ENCODE assay signal across 34 cellular contexts in genomic region chr12:82583756-82584155, GRCh38.
"Had no signal": no experiment of that assay in that cellular context is flagged by ENCODE, and none has a peak within 500 bp of the region (broad histone marks: within the 10 kb centered on the region; RNA-seq: fewer than 3 reads in every experiment).

No MANE protein-coding gene starts in this region.

- H3K9me3 ChIP-seq: adrenal gland, body of pancreas, gastrocnemius medialis had no signal

- DNase-seq: activated CD4-positive, alpha-beta memory T cell treated with anti-CD3 and anti-CD28 coated beads for 36 hours; activated CD4-positive, alpha-beta T cell treated with anti-CD3 and anti-CD28 coated beads for 36 hours; activated CD4-positive, alpha-beta T cell treated with anti-CD3 and anti-CD28 coated beads, Interleukin-2, amount 10 ng/mL, durations not matched to agents 24 days and 14 days; activated CD4-positive, CD25-positive, alpha-beta regulatory T cell; activated CD4-positive, CD25-positive, alpha-beta regulatory T cell treated with anti-CD3 and anti-CD28 coated beads, Interleukin-2, amount 50 U/mL, for 72 hours; activated CD8-positive, alpha-beta memory T cell treated with anti-CD3 and anti-CD28 coated beads, Interleukin-2, amount 10 ng/mL, durations not matched to agents 7 days and 5 days; activated CD8-positive, alpha-beta memory T cell treated with anti-CD3 and anti-CD28 coated beads, Interleukin-2, amount 50 U/mL, for 4 hours; activated CD8-positive, alpha-beta T cell treated with anti-CD3 and anti-CD28 coated beads, Interleukin-2, amount 10 ng/mL, durations not matched to agents 7 days and 5 days; activated effector memory CD4-positive, alpha-beta T cell treated with anti-CD3 and anti-CD28 coated beads, Interleukin-2, amount 50 U/mL, for 16 hours; activated naive CD4-positive, alpha-beta T cell treated with anti-CD3 and anti-CD28 coated beads for 36 hours; activated naive CD8-positive, alpha-beta T cell treated with anti-CD3 and anti-CD28 coated beads for 36 hours; activated naive CD8-positive, alpha-beta T cell treated with anti-CD3 and anti-CD28 coated beads, Interleukin-2, amount 50 U/mL, for 24 hours; activated T-cell treated with anti-CD3 and anti-CD28 coated beads, Interleukin-2, amount 50 U/mL, for 1 hour; activated T-cell treated with anti-CD3 and anti-CD28 coated beads, Interleukin-2, amount 50 U/mL, for 48 hours; adrenal gland; amygdala; aorta; body of pancreas; caudate nucleus; dorsolateral prefrontal cortex; effector memory CD4-positive, alpha-beta T cell; endodermal cell; erythroblast; foreskin keratinocyte; gastrocnemius medialis; glutamatergic neuron; heart left ventricle; T-helper 2 cell had no signal

- H3K4me3 ChIP-seq: adrenal gland, body of pancreas, coronary artery, dorsolateral prefrontal cortex, esophagus muscularis mucosa, gastrocnemius medialis, heart left ventricle had no signal

- H3K27me3 Mint-ChIP-seq: activated CD4-positive, alpha-beta memory T cell treated with anti-CD3 and anti-CD28 coated beads for 36 hours; activated CD4-positive, alpha-beta T cell treated with anti-CD3 and anti-CD28 coated beads for 36 hours; activated CD4-positive, alpha-beta T cell treated with anti-CD3 and anti-CD28 coated beads, Interleukin-2, amount 10 ng/mL, durations not matched to agents 24 days and 14 days; activated CD8-positive, alpha-beta memory T cell treated with anti-CD3 and anti-CD28 coated beads, Interleukin-2, amount 10 ng/mL, durations not matched to agents 7 days and 5 days; activated naive CD4-positive, alpha-beta T cell treated with anti-CD3 and anti-CD28 coated beads, Interleukin-2, amount 50 U/mL, for 24 hours; activated naive CD8-positive, alpha-beta T cell treated with anti-CD3 and anti-CD28 coated beads for 36 hours; activated naive CD8-positive, alpha-beta T cell treated with anti-CD3 and anti-CD28 coated beads, Interleukin-2, amount 50 U/mL, for 24 hours; dendritic cell treated with granulocyte-macrophage colony-stimulating factor and Interleukin-4, amounts not matched to agents 40 ng/mL and 50 ng/mL, for 4 days had no signal

- H3K4me3 Mint-ChIP-seq: activated CD4-positive, alpha-beta memory T cell treated with anti-CD3 and anti-CD28 coated beads for 36 hours; activated CD4-positive, alpha-beta T cell treated with anti-CD3 and anti-CD28 coated beads for 36 hours; activated CD4-positive, alpha-beta T cell treated with anti-CD3 and anti-CD28 coated beads, Interleukin-2, amount 10 ng/mL, durations not matched to agents 24 days and 14 days; activated CD8-positive, alpha-beta memory T cell treated with anti-CD3 and anti-CD28 coated beads, Interleukin-2, amount 10 ng/mL, durations not matched to agents 7 days and 5 days; activated CD8-positive, alpha-beta T cell treated with anti-CD3 and anti-CD28 coated beads, Interleukin-2, amount 10 ng/mL, durations not matched to agents 7 days and 5 days; activated naive CD4-positive, alpha-beta T cell treated with anti-CD3 and anti-CD28 coated beads for 36 hours; activated naive CD4-positive, alpha-beta T cell treated with anti-CD3 and anti-CD28 coated beads, Interleukin-2, amount 50 U/mL, for 24 hours; activated naive CD8-positive, alpha-beta T cell treated with anti-CD3 and anti-CD28 coated beads for 36 hours; activated naive CD8-positive, alpha-beta T cell treated with anti-CD3 and anti-CD28 coated beads, Interleukin-2, amount 50 U/mL, for 24 hours; activated T-helper 1 cell treated with anti-CD3 and anti-CD28 coated beads, Interleukin-12 subunit alpha, Interleukin-12 subunit beta, Interleukin-2, Interleukin-4 antibody, amounts not matched to agents 30 ng/mL and 10 ng/mL and 1 ng/mL, durations not matched to agents 14 hours and 24 hours and 36 hours; dendritic cell treated with granulocyte-macrophage colony-stimulating factor and Interleukin-4, amounts not matched to agents 40 ng/mL and 50 ng/mL, for 4 days; endodermal cell had no signal

- H3K9me3 Mint-ChIP-seq: activated CD4-positive, alpha-beta T cell treated with anti-CD3 and anti-CD28 coated beads, Interleukin-2, amount 10 ng/mL, durations not matched to agents 24 days and 14 days had no signal

- H3K4me1 ChIP-seq: adrenal gland, body of pancreas, esophagus muscularis mucosa, foreskin keratinocyte, gastrocnemius medialis, heart left ventricle had no signal

- H3K27ac ChIP-seq: adrenal gland, body of pancreas, coronary artery, dorsolateral prefrontal cortex, esophagus muscularis mucosa, foreskin keratinocyte, gastrocnemius medialis, heart left ventricle had no signal

- H3K27ac Mint-ChIP-seq: activated CD4-positive, alpha-beta memory T cell treated with anti-CD3 and anti-CD28 coated beads for 36 hours; activated CD4-positive, alpha-beta T cell treated with anti-CD3 and anti-CD28 coated beads for 36 hours; activated CD4-positive, alpha-beta T cell treated with anti-CD3 and anti-CD28 coated beads, Interleukin-2, amount 10 ng/mL, durations not matched to agents 24 days and 14 days; activated CD8-positive, alpha-beta memory T cell treated with anti-CD3 and anti-CD28 coated beads, Interleukin-2, amount 10 ng/mL, durations not matched to agents 7 days and 5 days; activated CD8-positive, alpha-beta T cell treated with anti-CD3 and anti-CD28 coated beads, Interleukin-2, amount 10 ng/mL, durations not matched to agents 7 days and 5 days; activated naive CD4-positive, alpha-beta T cell treated with anti-CD3 and anti-CD28 coated beads for 36 hours; activated naive CD4-positive, alpha-beta T cell treated with anti-CD3 and anti-CD28 coated beads, Interleukin-2, amount 50 U/mL, for 24 hours; activated naive CD8-positive, alpha-beta T cell treated with anti-CD3 and anti-CD28 coated beads for 36 hours; activated naive CD8-positive, alpha-beta T cell treated with anti-CD3 and anti-CD28 coated beads, Interleukin-2, amount 50 U/mL, for 24 hours; activated T-helper 1 cell treated with anti-CD3 and anti-CD28 coated beads, Interleukin-12 subunit alpha, Interleukin-12 subunit beta, Interleukin-2, Interleukin-4 antibody, amounts not matched to agents 30 ng/mL and 10 ng/mL and 1 ng/mL, durations not matched to agents 14 hours and 24 hours and 36 hours; activated T-helper 2 cell treated with anti-CD3 and anti-CD28 coated beads, Interferon-gamma antibody, Interleukin-2, Interleukin-4, amounts not matched to agents 10 μg/mL and 5 μg/mL and 100 μg/mL, durations not matched to agents 14 hours and 24 hours and 36 hours; dendritic cell treated with granulocyte-macrophage colony-stimulating factor and Interleukin-4, amounts not matched to agents 40 ng/mL and 50 ng/mL, for 4 days; endodermal cell had no signal

- H3K4me1 Mint-ChIP-seq: activated CD4-positive, alpha-beta T cell treated with anti-CD3 and anti-CD28 coated beads for 36 hours; activated CD4-positive, alpha-beta T cell treated with anti-CD3 and anti-CD28 coated beads, Interleukin-2, amount 10 ng/mL, durations not matched to agents 24 days and 14 days; activated CD8-positive, alpha-beta memory T cell treated with anti-CD3 and anti-CD28 coated beads, Interleukin-2, amount 10 ng/mL, durations not matched to agents 7 days and 5 days; activated naive CD4-positive, alpha-beta T cell treated with anti-CD3 and anti-CD28 coated beads, Interleukin-2, amount 50 U/mL, for 24 hours; activated naive CD8-positive, alpha-beta T cell treated with anti-CD3 and anti-CD28 coated beads for 36 hours; activated naive CD8-positive, alpha-beta T cell treated with anti-CD3 and anti-CD28 coated beads, Interleukin-2, amount 50 U/mL, for 24 hours; endodermal cell had no signal

- ATAC-seq: activated CD4-positive, alpha-beta T cell treated with anti-CD3 and anti-CD28 coated beads for 36 hours; activated CD8-positive, alpha-beta memory T cell treated with anti-CD3 and anti-CD28 coated beads, Interleukin-2, amount 10 ng/mL, durations not matched to agents 7 days and 5 days; activated CD8-positive, alpha-beta T cell treated with anti-CD3 and anti-CD28 coated beads, Interleukin-2, amount 10 ng/mL, durations not matched to agents 7 days and 5 days; activated naive CD8-positive, alpha-beta T cell treated with anti-CD3 and anti-CD28 coated beads, Interleukin-2, amount 50 U/mL, for 24 hours; body of pancreas; foreskin keratinocyte; gastrocnemius medialis; heart left ventricle had no signal

- H3K27me3 ChIP-seq: adrenal gland, body of pancreas, dorsolateral prefrontal cortex, esophagus muscularis mucosa, foreskin keratinocyte, gastrocnemius medialis, heart left ventricle had no signal

- H3K36me3 Mint-ChIP-seq: activated CD4-positive, alpha-beta memory T cell treated with anti-CD3 and anti-CD28 coated beads for 36 hours; activated CD8-positive, alpha-beta memory T cell treated with anti-CD3 and anti-CD28 coated beads, Interleukin-2, amount 10 ng/mL, durations not matched to agents 7 days and 5 days; activated naive CD8-positive, alpha-beta T cell treated with anti-CD3 and anti-CD28 coated beads for 36 hours had no signal

- H3K36me3 ChIP-seq: adrenal gland, esophagus muscularis mucosa, gastrocnemius medialis, heart left ventricle had no signal
